Comparison of ENCODE assay signal across 8 cellular contexts in the genomic region with DNA sequence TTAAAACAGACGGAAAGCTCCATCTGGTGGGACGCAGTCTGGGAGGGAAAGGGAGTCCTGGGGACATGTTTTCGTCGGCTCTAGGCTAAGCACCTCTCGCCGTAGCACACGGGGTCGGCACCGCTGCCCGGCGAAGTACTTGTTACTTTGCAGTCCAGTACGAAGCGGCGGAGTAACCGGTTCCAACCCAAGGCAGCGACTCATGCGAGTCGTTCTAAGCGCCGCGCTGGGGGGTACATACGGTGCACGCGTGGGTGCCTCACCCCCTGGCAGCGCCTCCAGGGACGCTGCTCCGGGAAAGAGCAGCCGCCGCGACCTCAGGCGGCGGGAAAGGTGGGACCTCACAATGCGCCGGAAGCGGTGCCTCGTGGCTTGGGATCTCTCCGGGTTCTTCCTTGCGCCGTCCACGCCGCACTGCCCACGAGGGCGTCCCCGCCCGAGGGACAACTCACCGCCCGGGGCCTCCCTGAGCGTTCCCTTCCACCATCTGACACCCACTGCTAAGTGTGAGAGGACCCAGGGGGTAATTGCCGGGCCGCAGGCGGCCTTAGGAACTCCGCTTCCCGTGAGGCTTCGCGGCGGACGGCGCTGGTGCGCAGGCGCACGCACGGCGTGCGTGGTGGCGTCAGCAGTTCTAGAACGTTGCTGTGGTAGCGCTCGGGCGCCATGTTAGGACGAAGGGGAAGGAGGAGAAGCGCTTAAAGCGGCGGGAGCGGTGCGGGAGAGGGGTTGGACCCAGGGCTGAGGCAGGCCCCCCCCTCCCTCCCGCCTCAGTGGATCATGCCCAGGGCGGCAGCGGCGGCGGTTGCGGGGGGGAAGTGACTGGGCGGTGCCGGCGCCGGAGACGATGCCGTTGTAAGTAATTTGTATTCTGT. TPM values are rescaled to one million over a fixed set of nuclear protein-coding genes. Genes with fewer than 3 reads are reported as not detected.
DNase-seq lines count a peak whose midpoint lies in the region; ATAC-seq and TF ChIP-seq lines count a peak whose summit lies in the region.

TSS of gene PAPOLA (plus strand) at position 637 of the 875 bp plus-strand sequence. CDS start at position 848, 211 bp downstream.

- H3K27me3 ChIP-seq in Caco-2 (replicated peaks; ENCODE audit: control insufficient read depth, insufficient read depth, low read length) (no peaks in the 10 kb centered on the region), NT2/D1 (ENCODE audit: insufficient read depth, insufficient read length) (no peaks in the 10 kb centered on the region), endodermal cell (ENCODE audit: control insufficient read depth, insufficient read depth, low read length, poor library complexity, severe bottlenecking) (no peaks in the 10 kb centered on the region)

- CTCF ChIA-PET in Caco-2 (lab: Charles Lee), result no interaction called here

- H3K36me3 Mint-ChIP-seq in Caco-2 (ENCODE audit: insufficient read depth, unreplicated experiment), result peaks cover 34% of the 10 kb centered on the region
- peaks cover 28% of the 10 kb centered on the region for H3K36me3 Mint-ChIP-seq in endodermal cell (ENCODE audit: low read depth)

- BruUV-seq in Caco-2 (replicated peaks; lab: Mats Ljungman, UMichigan), result TSS peak; percentile 87

- H3K4me3 ChIP-seq in Caco-2 (ENCODE audit: low read depth, low read length) (peak within 1 kb of the TSS; percentile 93), NT2/D1 (ENCODE audit: insufficient read length, low read depth) (peak within 1 kb of the TSS; percentile 91), endodermal cell (ENCODE audit: low read length) (peak within 1 kb of the TSS; percentile 92), mesodermal cell (ENCODE audit: extremely low read depth, insufficient read depth, low read length, poor library complexity, severe bottlenecking) (peak within 1 kb of the TSS; percentile 96)

- H3K4me1 ChIP-seq in Caco-2 (peaks cover 8% of the 10 kb centered on the region; the same call in 1 of the 2 replicates), NT2/D1 (ENCODE audit: insufficient read depth, insufficient read length) (no peaks in the 10 kb centered on the region), endodermal cell (ENCODE audit: control insufficient read depth, insufficient read depth, low read length) (peaks cover 12% of the 10 kb centered on the region), mesodermal cell (ENCODE audit: control insufficient read depth, insufficient read depth, low read length, poor library complexity, severe bottlenecking) (no peaks in the 10 kb centered on the region)

- H3K4me1 Mint-ChIP-seq in Caco-2 (ENCODE audit: low read depth, unreplicated experiment) (peaks cover 24% of the 10 kb centered on the region), endodermal cell (peaks cover 30% of the 10 kb centered on the region)

- POLR2A ChIA-PET in Caco-2 (lab: Charles Lee), result interaction anchor here (0.5 to 1.2 kb wide), 4 partner anchors 10 to 40 kb away, joined by 3 to 4 read pairs (median 4); no protein-coding TSS in a partner anchor

- H3K9ac ChIP-seq in NT2/D1 (ENCODE audit: insufficient read length, low read depth) (peak within 1 kb of the TSS; percentile 95), endodermal cell (ENCODE audit: extremely low read depth, low read length, poor library complexity, severe bottlenecking) (peak within 1 kb of the TSS; percentile 90)

- peak within 1 kb of the TSS; percentile 99 for H3K27ac Mint-ChIP-seq in Caco-2 (ENCODE audit: unreplicated experiment)
- peak within 1 kb of the TSS; percentile 97 for H3K27ac Mint-ChIP-seq in endodermal cell

- H3K27me3 Mint-ChIP-seq in Caco-2 (ENCODE audit: insufficient read depth, unreplicated experiment), result no peaks in the 10 kb centered on the region
- H3K27me3 Mint-ChIP-seq in endodermal cell (ENCODE audit: insufficient read depth), result peaks cover 1% of the 10 kb centered on the region

- H3K9me3 ChIP-seq in Caco-2, result no peaks in the 10 kb centered on the region
- no peaks in the 10 kb centered on the region for H3K9me3 ChIP-seq in NT2/D1 (ENCODE audit: insufficient read depth, low read length)
- H3K9me3 ChIP-seq in endodermal cell (ENCODE audit: control insufficient read depth, low read length), result peaks cover 6% of the 10 kb centered on the region
- H3K9me3 ChIP-seq in mesodermal cell (ENCODE audit: control insufficient read depth, low read length), result no peaks in the 10 kb centered on the region

- H3K36me3 ChIP-seq in Caco-2 (ENCODE audit: control insufficient read depth, insufficient read depth, low read length) (no peaks in the 10 kb centered on the region), NT2/D1 (ENCODE audit: insufficient read depth, insufficient read length, low read length) (peaks cover 22% of the 10 kb centered on the region), endodermal cell (ENCODE audit: control insufficient read depth, insufficient read depth, low read length) (peaks cover 24% of the 10 kb centered on the region), mesodermal cell (ENCODE audit: control insufficient read depth, insufficient read depth, low read length) (peaks cover 24% of the 10 kb centered on the region)

- H3K4me3 Mint-ChIP-seq in Caco-2 (ENCODE audit: unreplicated experiment) (peak within 1 kb of the TSS; percentile 99), endodermal cell (peak within 1 kb of the TSS; percentile 97)

- H3K27ac ChIP-seq in endodermal cell (ENCODE audit: low read depth, low read length) (peak within 1 kb of the TSS; percentile 91), mesodermal cell (ENCODE audit: low read depth, low read length, severe bottlenecking) (peak within 1 kb of the TSS; percentile 93)

- 0% methylated on average over 5 to 87 of the region's 87 CpGs for WGBS in endodermal cell (ENCODE audit: insufficient coverage in 1 of 2, insufficient read length in 1 of 2), 2 experiments
- WGBS in mesodermal cell (ENCODE audit: insufficient coverage in 2 of 2), 2 experiments, result 0% methylated on average over 34 to 63 of the region's 87 CpGs

- intact Hi-C loops in Caco-2 (cut with micrococcal nuclease; ENCODE audit: unreplicated experiment), result loop anchor here (1.0 to 5.0 kb wide), 4 partner anchors 40 to 139 kb away; partner anchors contain the start of genes ATG2B and GSKIP

- H3K9me3 Mint-ChIP-seq in Caco-2 (ENCODE audit: unreplicated experiment), result no peaks in the 10 kb centered on the region
- H3K9me3 Mint-ChIP-seq in endodermal cell, result no peaks in the 10 kb centered on the region

- peak; percentile 83 for ATAC-seq in GM21381 (IDR thresholded peaks at IDR 0.05; ENCODE audit: unreplicated experiment)

- DNase-seq in Caco-2 (peak; percentile 95 to 96), HUDEP-2 (lab: John Stamatoyannopoulos, UW; ENCODE audit: unreplicated experiment in 76 of 76) (peak in 75 of 76 experiments; percentile 46 to 94 (median 87)), NT2/D1 (ENCODE audit: low read depth, low spot score) (peak; percentile 87), endodermal cell (peak; percentile 97)
- DNase-seq in activated CD8-positive, alpha-beta memory T cell treated with anti-CD3 and anti-CD28 coated beads, Interleukin-2, amount 50 U/mL, for 1 hour (ENCODE audit: extremely low read depth), result peak; percentile 77
- DNase-seq in stimulated activated CD8-positive, alpha-beta memory T cell treated with anti-CD3 and anti-CD28 coated beads, Interleukin-15, amount 100 ng/mL, for 4 hours (ENCODE audit: low read depth in 2 of 2), result peak; percentile 91 to 92

- TF ChIP-seq CTCF in Caco-2 (IDR thresholded peaks at IDR 0.05; ENCODE audit: insufficient read depth in 1 of 2, low read depth in 1 of 2, low read length in 1 of 2, severe bottlenecking in 1 of 2, unreplicated experiment in 1 of 2) (peak in 1 of 2 experiments; percentile 31), endodermal cell (conservative IDR thresholded peaks at IDR 0.05) (peak; percentile 48)

RNA-seq across cellular contexts. Expression of gene PAPOLA, which starts in this region (rescaled TPM):
- total RNA-seq in Caco-2 (2022), result 204 and 207 TPM in 2 replicates
- total RNA-seq in endodermal cell, result 100 to 1,000 TPM; 218 to 225 TPM
- 183 TPM for polyA plus RNA-seq in endodermal cell (2013, experiment 1 of 2)
- 197 TPM for polyA plus RNA-seq in endodermal cell (2013, experiment 2 of 2)
- polyA plus RNA-seq in mesodermal cell (2013, experiment 1 of 2), result 167 TPM
- polyA plus RNA-seq in mesodermal cell (2013, experiment 2 of 2), result 188 TPM

Comparison
In these comparisons a context has a peak if more than half of its experiments do, and no peak if none do; other contexts are left out.
1. Peak in every context shown above with its lines: DNase-seq, ATAC-seq, H3K4me3 ChIP-seq and H3K27ac ChIP-seq.